Comparison of ENCODE assay signal across 21 cellular contexts in the genomic region with DNA sequence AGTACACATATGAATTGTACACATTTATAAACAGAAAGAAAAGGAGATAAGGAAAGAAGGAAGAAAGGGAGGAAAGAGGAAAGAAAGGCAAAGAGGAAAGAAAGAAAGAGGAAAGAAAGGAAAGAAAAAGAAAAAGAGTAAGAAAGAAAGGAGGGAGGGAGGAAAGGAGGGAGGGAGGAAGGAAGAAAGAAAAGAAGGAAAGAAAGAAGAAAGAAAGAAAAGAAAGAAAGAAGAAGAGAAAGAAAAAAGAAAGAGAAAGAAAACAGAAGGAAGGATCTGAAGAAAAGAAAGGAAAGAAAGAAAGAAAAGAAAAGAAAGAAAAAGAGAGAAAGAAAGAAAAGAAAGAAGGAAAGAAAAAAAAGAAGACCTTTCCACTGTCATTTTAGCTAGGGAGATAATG.
"Had no signal": no experiment of that assay in that cellular context is flagged by ENCODE, and none has a peak within 500 bp of the region (broad histone marks: within the 10 kb centered on the region; RNA-seq: fewer than 3 reads in every experiment).

No MANE protein-coding gene starts in this region.

- H3K36me3 Mint-ChIP-seq: natural killer cell had no signal

- H3K4me3 ChIP-seq: dorsolateral prefrontal cortex, lung, ovary, psoas muscle, suprapubic skin, transverse colon, upper lobe of right lung, uterus had no signal

- H3K27me3 Mint-ChIP-seq: stimulated activated naive CD8-positive, alpha-beta T cell treated with anti-CD3 and anti-CD28 coated beads, Interleukin-15, amount 100 ng/mL, for 72 hours had no signal

- H3K4me1 ChIP-seq: psoas muscle, suprapubic skin, transverse colon, upper lobe of right lung, uterus had no signal

- H3K27ac ChIP-seq: dorsolateral prefrontal cortex, ovary, psoas muscle, suprapubic skin, transverse colon, upper lobe of right lung, uterus had no signal

- H3K4me3 Mint-ChIP-seq: natural killer cell; stimulated activated naive CD8-positive, alpha-beta T cell treated with anti-CD3 and anti-CD28 coated beads, Interleukin-15, amount 100 ng/mL, for 72 hours had no signal

- H3K36me3 ChIP-seq: ovary, suprapubic skin, transverse colon, upper lobe of right lung, uterus had no signal

- ATAC-seq: left lobe of liver; natural killer cell; psoas muscle; right cardiac atrium; stimulated activated naive CD8-positive, alpha-beta T cell treated with anti-CD3 and anti-CD28 coated beads, Interleukin-15, amount 100 ng/mL, for 72 hours; upper lobe of right lung had no signal

- H3K9me3 ChIP-seq: ovary, psoas muscle, suprapubic skin, transverse colon, upper lobe of right lung, uterus had no signal

- DNase-seq: dorsolateral prefrontal cortex; effector CD4-positive, alpha-beta T cell; mesenchymal stem cell; natural killer cell; occipital lobe; ovary; posterior cingulate gyrus; psoas muscle; right cardiac atrium; small intestine; stimulated activated CD4-positive, alpha-beta T cell treated with anti-CD3 and anti-CD28 coated beads, Interleukin-1b, Interleukin-23, amount 100 ng/mL, for 48 hours; stimulated activated CD4-positive, alpha-beta T cell treated with anti-CD3 and anti-CD28 coated beads, Interleukin-4, amount 100 ng/mL, for 1 hour; stimulated activated CD8-positive, alpha-beta memory T cell treated with anti-CD3 and anti-CD28 coated beads, Interleukin-4, amount 100 ng/mL, for 48 hours; stimulated activated naive CD4-positive, alpha-beta T cell; stimulated activated naive CD8-positive, alpha-beta T cell treated with anti-CD3 and anti-CD28 coated beads, Interleukin-15, amount 100 ng/mL, for 72 hours; transverse colon; upper lobe of right lung; uterus had no signal

- H3K4me1 Mint-ChIP-seq: natural killer cell; stimulated activated naive CD8-positive, alpha-beta T cell treated with anti-CD3 and anti-CD28 coated beads, Interleukin-15, amount 100 ng/mL, for 72 hours had no signal

- H3K27me3 ChIP-seq: ovary, suprapubic skin, transverse colon, upper lobe of right lung, uterus had no signal

- H3K27ac Mint-ChIP-seq: natural killer cell; stimulated activated naive CD8-positive, alpha-beta T cell treated with anti-CD3 and anti-CD28 coated beads, Interleukin-15, amount 100 ng/mL, for 72 hours had no signal
